Comparison of ENCODE assay signal across 8 cellular contexts in the genomic region with DNA sequence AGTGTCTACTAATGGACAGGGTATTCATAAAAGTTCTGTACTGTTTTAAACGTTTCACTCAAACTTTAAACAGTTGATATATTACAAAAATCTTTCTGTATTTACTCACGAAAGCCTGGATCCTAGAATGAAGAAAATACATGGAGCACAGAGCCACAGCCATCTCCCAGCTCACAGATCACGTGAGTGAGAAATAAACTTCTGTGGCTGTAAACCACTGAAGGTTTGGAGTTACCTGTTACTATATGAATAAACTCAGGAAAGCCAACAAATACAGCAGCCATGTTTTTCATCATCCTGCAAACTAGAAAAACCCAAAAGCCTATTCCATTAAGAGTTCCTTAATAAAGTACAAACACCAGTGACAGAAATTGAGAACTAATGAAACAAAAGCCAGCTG. TPM values are rescaled to one million over a fixed set of nuclear protein-coding genes. Genes with fewer than 3 reads are reported as not detected.
DNase-seq lines count a peak whose midpoint lies in the region; ATAC-seq and TF ChIP-seq lines count a peak whose summit lies in the region.

No MANE protein-coding gene starts in this region.

- ATAC-seq in heart left ventricle (no peak), left cardiac atrium (no peak), HG03354 (IDR thresholded peaks at IDR 0.05; ENCODE audit: poor library complexity, severe bottlenecking, unreplicated experiment) (no peak), HG02678 (IDR thresholded peaks at IDR 0.05; ENCODE audit: unreplicated experiment) (no peak)

- no peaks in the 10 kb centered on the region for H3K27me3 ChIP-seq in heart left ventricle

- DNase-seq in heart left ventricle = no peak
- DNase-seq in left cardiac atrium = no peak
- DNase-seq in cardiac fibroblast (ENCODE audit: low read depth in 2 of 2) = no peak
- DNase-seq in NCI-H2081 (lab: John Stamatoyannopoulos, UW) = no peak

- 19 to 26% (median 21%) methylated on average over 3 of the region's 3 CpGs for WGBS in heart left ventricle, 4 donors
- no CpG with 5 or more reads among the region's 3 CpGs for WGBS in mesodermal cell (ENCODE audit: insufficient coverage in 2 of 2), 2 experiments
- 7% methylated on average over 3 of the region's 3 CpGs for WGBS in urinary bladder

- H3K4me3 ChIP-seq in heart left ventricle (peak overlapping the region; percentile 74 to 99 (median 84)), cardiac fibroblast (replicated peaks in 1 of 2; ENCODE audit: low read depth in 2 of 2, low read length in 2 of 2) (peak overlapping the region; percentile 75 to 84), mesodermal cell (ENCODE audit: extremely low read depth, insufficient read depth, low read length, poor library complexity, severe bottlenecking) (peak overlapping the region; percentile 82), urinary bladder (ENCODE audit: low read depth, low read length) (peak overlapping the region; percentile 62)

- H3K9me3 ChIP-seq in heart left ventricle = no peaks in the 10 kb centered on the region
- H3K9me3 ChIP-seq in mesodermal cell (ENCODE audit: control insufficient read depth, low read length) = no peaks in the 10 kb centered on the region

- intact Hi-C loops in heart left ventricle (cut with DNase I) = loop anchor here in 6 of 10 donors (1.0 to 10.0 kb wide), 7 partner anchors 8 to 140 kb away; a partner anchor contains a TSS
- intact Hi-C loops in left cardiac atrium (cut with DNase I) = no loop called here

- TF ChIP-seq CTCF in heart left ventricle (IDR thresholded peaks at IDR 0.05) (no peak), cardiac fibroblast (IDR thresholded peaks at IDR 0.05; ENCODE audit: low read depth, low read length) (no peak)

- no peak for TF ChIP-seq POLR2A in heart left ventricle (IDR thresholded peaks at IDR 0.05)

- H3K4me1 ChIP-seq in heart left ventricle = peaks cover 4 to 59% (median 48%) of the 10 kb centered on the region in 12 donors
- H3K4me1 ChIP-seq in mesodermal cell (ENCODE audit: control insufficient read depth, insufficient read depth, low read length, poor library complexity, severe bottlenecking) = no peaks in the 10 kb centered on the region
- no peaks in the 10 kb centered on the region for H3K4me1 ChIP-seq in urinary bladder (ENCODE audit: insufficient read depth)

- H3K36me3 ChIP-seq in heart left ventricle (peaks cover 0 to 13% (median 0%) of the 10 kb centered on the region in 9 donors), mesodermal cell (ENCODE audit: control insufficient read depth, insufficient read depth, low read length) (peaks cover 25% of the 10 kb centered on the region), urinary bladder (ENCODE audit: insufficient read depth) (no peaks in the 10 kb centered on the region)

- peak overlapping the region; percentile 73 to 98 (median 96) for H3K27ac ChIP-seq in heart left ventricle
- no peak overlapping the region for H3K27ac ChIP-seq in mesodermal cell (ENCODE audit: low read depth, low read length, severe bottlenecking)
- no peak overlapping the region for H3K27ac ChIP-seq in urinary bladder (ENCODE audit: low read depth)

RNA-seq across cellular contexts. Expression of a gene that starts 0.9 kb away (rescaled TPM):
- total RNA-seq in heart left ventricle (10 to 100 TPM in 7 of 9 donors, 1 to 10 TPM in 2; 7.8 to 15.5 (median 13.1) TPM), left cardiac atrium (10 to 100 TPM; 10.8 to 20.1 TPM), urinary bladder (37.0 TPM)
- polyA plus RNA-seq in heart left ventricle (10 to 100 TPM in 1 of 2 donors, 1 to 10 TPM in 1; 7.4 to 13.3 TPM), urinary bladder (11.2 TPM)
- polyA plus RNA-seq in mesodermal cell (2013, experiment 1 of 2) = 37.7 TPM
- 39.3 TPM for polyA plus RNA-seq in mesodermal cell (2013, experiment 2 of 2)

RNA-seq across cellular contexts. Expression of a gene that starts 34.6 kb away (rescaled TPM):
- 100 to 1,000 TPM; 166 to 518 (median 337) TPM for total RNA-seq in heart left ventricle
- 1,000 to 10,000 TPM in 1 of 2 donors, 100 to 1,000 TPM in 1; 238 to 1,036 TPM for polyA plus RNA-seq in heart left ventricle
- total RNA-seq in left cardiac atrium = 100 to 1,000 TPM; 591 to 724 TPM
- polyA plus RNA-seq in mesodermal cell (2013, experiment 1 of 2) = 1,475 TPM
- 1,549 TPM for polyA plus RNA-seq in mesodermal cell (2013, experiment 2 of 2)
- total RNA-seq in urinary bladder = 376 TPM
- polyA plus RNA-seq in urinary bladder = 299 TPM

Comparison
In these comparisons a context has a peak if more than half of its experiments do, and no peak if none do; other contexts are left out.
1. intact Hi-C loops: an anchor here in heart left ventricle (1.0 to 10.0 kb wide); none called in left cardiac atrium.
2. H3K27ac ChIP-seq: peak in heart left ventricle (12 of 12); none in mesodermal cell (single experiment) and urinary bladder (single experiment).
3. Peak in every context shown above with its lines, with median percentiles within 50 percentile points of each other: H3K4me3 ChIP-seq.